In the genomic region with DNA sequence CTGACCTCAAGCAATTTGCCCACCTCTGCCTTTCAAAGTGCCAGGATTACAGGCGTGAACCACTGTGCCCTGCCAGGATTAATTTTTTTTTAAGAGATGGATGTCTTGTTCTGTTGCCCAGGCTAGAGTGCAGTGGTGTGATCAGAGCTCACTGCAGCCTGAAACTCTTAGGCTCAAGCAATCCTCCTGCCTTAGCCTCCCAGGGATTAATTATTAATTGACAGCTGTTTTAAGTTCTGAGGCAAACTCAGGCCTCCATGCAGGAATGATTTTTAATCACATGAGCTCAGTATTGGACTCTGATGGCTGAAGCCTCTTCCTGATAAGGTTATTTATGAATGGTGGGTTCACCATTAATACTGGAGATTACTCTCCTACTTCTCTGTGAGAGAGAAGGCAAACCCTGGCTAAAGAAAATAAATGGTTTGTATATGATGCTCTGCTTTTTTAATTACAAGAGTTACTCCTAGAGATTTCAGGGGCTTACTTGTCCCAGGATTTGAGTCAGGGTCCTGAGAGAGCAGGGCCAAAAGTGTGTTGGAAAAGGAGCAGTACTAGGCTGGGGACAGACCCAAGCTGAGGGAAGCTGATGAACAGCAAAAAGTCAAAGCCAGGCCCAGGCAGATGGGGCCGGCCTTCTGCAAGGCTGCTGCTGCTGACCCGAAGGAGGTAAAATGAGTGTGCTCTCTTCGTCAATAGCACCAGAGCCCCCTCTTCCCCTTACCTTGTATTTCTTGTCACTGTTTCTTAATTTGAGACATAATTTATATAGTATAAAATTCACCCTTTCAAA, we compare ENCODE assay signal across 1 cellular context.
TF ChIP-seq lines count a peak whose summit lies in the region.

No MANE protein-coding gene starts in this region.

TF ChIP-seq in IMR-90, 13 proteins besides CTCF, POLR2A, EP300 and RAD21 (continued from another document):
- TF ChIP-seq, protein P1, sequence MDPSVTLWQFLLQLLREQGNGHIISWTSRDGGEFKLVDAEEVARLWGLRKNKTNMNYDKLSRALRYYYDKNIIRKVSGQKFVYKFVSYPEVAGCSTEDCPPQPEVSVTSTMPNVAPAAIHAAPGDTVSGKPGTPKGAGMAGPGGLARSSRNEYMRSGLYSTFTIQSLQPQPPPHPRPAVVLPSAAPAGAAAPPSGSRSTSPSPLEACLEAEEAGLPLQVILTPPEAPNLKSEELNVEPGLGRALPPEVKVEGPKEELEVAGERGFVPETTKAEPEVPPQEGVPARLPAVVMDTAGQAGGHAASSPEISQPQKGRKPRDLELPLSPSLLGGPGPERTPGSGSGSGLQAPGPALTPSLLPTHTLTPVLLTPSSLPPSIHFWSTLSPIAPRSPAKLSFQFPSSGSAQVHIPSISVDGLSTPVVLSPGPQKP (IDR thresholded peaks at IDR 0.05; ENCODE audit: borderline replicate concordance, low read depth, low read length) = no peak
- TF ChIP-seq MAZ (IDR thresholded peaks at IDR 0.05; ENCODE audit: borderline replicate concordance, low read depth, low read length) (no peak), RFX5 (IDR thresholded peaks at IDR 0.05; ENCODE audit: low read depth, low read length) (no peak), MXI1 (IDR thresholded peaks at IDR 0.05; ENCODE audit: borderline replicate concordance, low read depth, low read length) (no peak)
